In the genomic region with DNA sequence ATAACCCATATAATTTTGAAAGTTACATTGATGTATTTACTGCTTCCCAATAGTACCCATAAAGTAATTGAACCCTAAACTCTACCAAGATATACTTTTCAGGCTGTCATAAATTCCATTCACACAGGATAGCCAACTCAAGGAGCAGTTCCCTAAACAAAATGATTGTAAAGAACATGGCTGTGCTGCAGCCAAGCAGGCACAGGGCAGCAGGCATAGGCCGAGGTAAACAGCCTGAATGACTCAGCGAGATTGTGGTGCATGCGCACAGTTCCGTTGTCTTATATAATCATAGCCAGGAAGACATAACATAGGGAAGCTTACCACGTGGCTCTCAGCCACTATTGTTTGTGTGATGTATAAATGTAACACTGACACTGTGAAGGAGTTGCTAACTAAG, we compare ENCODE assay signal across 16 cellular contexts.
"Had no signal": no experiment of that assay in that cellular context is flagged by ENCODE, and none has a peak within 500 bp of the region (broad histone marks: within the 10 kb centered on the region; RNA-seq: fewer than 3 reads in every experiment).

No MANE protein-coding gene starts in this region.

- DNase-seq: activated CD4-positive, alpha-beta memory T cell treated with anti-CD3 and anti-CD28 coated beads for 36 hours; activated CD4-positive, alpha-beta T cell treated with anti-CD3 and anti-CD28 coated beads for 36 hours; activated CD8-positive, alpha-beta memory T cell treated with anti-CD3 and anti-CD28 coated beads, Interleukin-2, amount 10 ng/mL, durations not matched to agents 7 days and 5 days; activated naive CD4-positive, alpha-beta T cell treated with anti-CD3 and anti-CD28 coated beads for 36 hours; activated naive CD8-positive, alpha-beta T cell treated with anti-CD3 and anti-CD28 coated beads, Interleukin-2, amount 50 U/mL, for 24 hours; activated T-cell treated with anti-CD3 and anti-CD28 coated beads, Interleukin-2, amount 50 U/mL, for 1 hour; aorta; cerebellar nuclear complex; effector memory CD8-positive, alpha-beta T cell; head of caudate nucleus; immature natural killer cell; ovary; stimulated activated CD4-positive, alpha-beta T cell treated with anti-CD3 and anti-CD28 coated beads, Interleukin-12 subunit alpha, Interleukin-12 subunit beta, amount 100 ng/mL, for 4 hours; stimulated activated CD4-positive, alpha-beta T cell treated with anti-CD3 and anti-CD28 coated beads, Interleukin-2, amount 100 ng/mL, for 24 hours; thyroid gland; uterus had no signal

- H3K4me3 ChIP-seq: ovary, thyroid gland, uterus had no signal

- ATAC-seq: activated CD4-positive, alpha-beta T cell treated with anti-CD3 and anti-CD28 coated beads for 36 hours; activated CD8-positive, alpha-beta memory T cell treated with anti-CD3 and anti-CD28 coated beads, Interleukin-2, amount 10 ng/mL, durations not matched to agents 7 days and 5 days; activated naive CD8-positive, alpha-beta T cell treated with anti-CD3 and anti-CD28 coated beads, Interleukin-2, amount 50 U/mL, for 24 hours; effector memory CD8-positive, alpha-beta T cell had no signal

- H3K36me3 ChIP-seq: ovary, thyroid gland, uterus had no signal

- H3K9me3 ChIP-seq: ovary, thyroid gland, uterus had no signal

- H3K4me1 ChIP-seq: thyroid gland, uterus had no signal
